Comparison of ENCODE assay signal across 19 cellular contexts in genomic region chr10:105611244-105611798, GRCh38.
"Had no signal": no experiment of that assay in that cellular context is flagged by ENCODE, and none has a peak within 500 bp of the region (broad histone marks: within the 10 kb centered on the region; RNA-seq: fewer than 3 reads in every experiment).

No MANE protein-coding gene starts in this region.

- FAIRE-seq: keratinocyte had no signal

- DNase-seq: colonic mucosa; dermis blood vessel endothelial cell; esophagus squamous epithelium; foreskin fibroblast; immature natural killer cell; naive thymus-derived CD8-positive, alpha-beta T cell; posterior cingulate gyrus; stimulated activated CD4-positive, alpha-beta T cell treated with anti-CD3 and anti-CD28 coated beads, Interleukin-4, amount 100 ng/mL, for 1 hour; stimulated activated CD8-positive, alpha-beta memory T cell treated with anti-CD3 and anti-CD28 coated beads, Interleukin-4, amount 100 ng/mL, for 48 hours; stimulated activated naive CD8-positive, alpha-beta T cell treated with anti-CD3 and anti-CD28 coated beads, Interleukin-15, Interleukin-2, amounts not matched to agents 100 U/mL and 50 U/mL, for 24 hours; thyroid gland; uterus had no signal

- H3K9me3 Mint-ChIP-seq: type B pancreatic cell had no signal

- H3K36me3 Mint-ChIP-seq: immature natural killer cell; naive thymus-derived CD8-positive, alpha-beta T cell; stimulated activated effector memory CD8-positive, alpha-beta T cell treated with anti-CD3 and anti-CD28 coated beads, Interleukin-12 subunit alpha, Interleukin-12 subunit beta, amount 100 ng/mL, for 72 hours; type B pancreatic cell had no signal

- H3K4me1 ChIP-seq: colonic mucosa, esophagus squamous epithelium, gastroesophageal sphincter, suprapubic skin, thyroid gland, uterus had no signal

- H3K27me3 ChIP-seq: colonic mucosa, esophagus squamous epithelium, gastroesophageal sphincter, neutrophil, suprapubic skin, thyroid gland, uterus had no signal

- ATAC-seq: gastroesophageal sphincter; naive thymus-derived CD8-positive, alpha-beta T cell; stimulated activated effector memory CD8-positive, alpha-beta T cell treated with anti-CD3 and anti-CD28 coated beads, Interleukin-12 subunit alpha, Interleukin-12 subunit beta, amount 100 ng/mL, for 72 hours; stimulated activated naive CD8-positive, alpha-beta T cell treated with anti-CD3 and anti-CD28 coated beads, Interleukin-15, Interleukin-2, amounts not matched to agents 100 U/mL and 50 U/mL, for 24 hours had no signal

- H3K27ac ChIP-seq: colonic mucosa, esophagus squamous epithelium, gastroesophageal sphincter, neutrophil, suprapubic skin, thyroid gland, uterus had no signal

- H3K36me3 ChIP-seq: colonic mucosa, esophagus squamous epithelium, gastroesophageal sphincter, neutrophil, suprapubic skin, thyroid gland, uterus had no signal

- H3K27ac Mint-ChIP-seq: immature natural killer cell; naive thymus-derived CD8-positive, alpha-beta T cell; stimulated activated effector memory CD8-positive, alpha-beta T cell treated with anti-CD3 and anti-CD28 coated beads, Interleukin-12 subunit alpha, Interleukin-12 subunit beta, amount 100 ng/mL, for 72 hours; type B pancreatic cell had no signal

- H3K9me3 ChIP-seq: colonic mucosa, esophagus squamous epithelium, gastroesophageal sphincter, neutrophil, suprapubic skin, thyroid gland, uterus had no signal

- H3K27me3 Mint-ChIP-seq: naive thymus-derived CD8-positive, alpha-beta T cell; type B pancreatic cell had no signal

- H3K4me1 Mint-ChIP-seq: immature natural killer cell; naive thymus-derived CD8-positive, alpha-beta T cell; stimulated activated effector memory CD8-positive, alpha-beta T cell treated with anti-CD3 and anti-CD28 coated beads, Interleukin-12 subunit alpha, Interleukin-12 subunit beta, amount 100 ng/mL, for 72 hours had no signal

- H3K4me3 Mint-ChIP-seq: immature natural killer cell; naive thymus-derived CD8-positive, alpha-beta T cell; stimulated activated effector memory CD8-positive, alpha-beta T cell treated with anti-CD3 and anti-CD28 coated beads, Interleukin-12 subunit alpha, Interleukin-12 subunit beta, amount 100 ng/mL, for 72 hours; type B pancreatic cell had no signal

- H3K4me3 ChIP-seq: colonic mucosa, esophagus squamous epithelium, gastroesophageal sphincter, smooth muscle cell, suprapubic skin, thyroid gland, uterus had no signal
